Comparison of ENCODE assay signal across 18 cellular contexts in the genomic region with DNA sequence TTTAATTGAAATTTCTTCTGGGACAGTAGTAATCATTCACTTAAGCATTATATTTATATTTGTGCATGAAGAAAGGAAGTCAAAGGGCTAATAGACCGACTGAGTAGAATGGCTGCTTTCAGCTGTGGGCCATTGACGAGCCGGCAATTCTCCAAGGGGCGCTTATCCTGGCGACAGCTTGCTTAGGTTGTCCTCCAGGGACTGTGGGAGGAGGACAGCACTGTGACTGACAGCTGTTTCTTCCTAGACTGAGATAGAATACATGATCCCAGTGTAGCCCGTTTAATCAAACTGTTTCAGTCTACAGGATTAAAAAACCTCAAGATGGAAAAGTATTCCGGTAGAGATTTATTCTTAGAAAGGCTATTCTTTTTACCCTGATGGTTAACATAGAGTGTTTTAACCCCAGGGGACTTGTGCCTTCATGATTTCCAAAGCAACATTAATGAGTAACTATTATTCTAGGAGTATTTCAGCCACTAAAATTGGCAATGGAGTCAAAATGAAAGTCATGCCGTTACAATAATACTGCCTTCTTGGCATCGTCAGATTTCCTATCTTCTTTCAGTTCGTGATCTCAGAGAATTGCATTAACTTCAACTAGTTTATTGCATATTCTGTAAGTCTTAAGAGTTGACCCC.
"Had no signal": no experiment of that assay in that cellular context is flagged by ENCODE, and none has a peak within 500 bp of the region (broad histone marks: within the 10 kb centered on the region; RNA-seq: fewer than 3 reads in every experiment).

No MANE protein-coding gene starts in this region.

- H3K4me3 Mint-ChIP-seq: activated CD4-positive, alpha-beta memory T cell treated with anti-CD3 and anti-CD28 coated beads, Interleukin-2, amount 10 ng/mL, durations not matched to agents 7 days and 5 days; activated CD4-positive, alpha-beta T cell treated with anti-CD3 and anti-CD28 coated beads for 36 hours; activated naive CD4-positive, alpha-beta T cell treated with anti-CD3 and anti-CD28 coated beads for 36 hours; activated T-cell treated with anti-CD3 and anti-CD28 coated beads, Interleukin-2, amount 50 U/mL, for 24 hours; brain; stimulated activated memory B cell treated with anti-CD40 and anti-IgM and Interleukin-4, amounts not matched to agents 10 μg/mL and 1 μg/mL and 100 μg/mL, for 72 hours; T-helper 2 cell treated with Interferon-gamma antibody and Interleukin-4, amounts not matched to agents 5 μg/mL and 100 μg/mL, for 36 hours; WTC11 had no signal

- H3K36me3 Mint-ChIP-seq: brain; stimulated activated memory B cell treated with anti-CD40 and anti-IgM and Interleukin-4, amounts not matched to agents 10 μg/mL and 1 μg/mL and 100 μg/mL, for 72 hours; WTC11 had no signal

- H3K27me3 ChIP-seq: thyroid gland had no signal

- H3K9me3 ChIP-seq: heart right ventricle, left ventricle myocardium inferior, prostate gland, thyroid gland had no signal

- H3K36me3 ChIP-seq: heart right ventricle, left ventricle myocardium inferior, prostate gland, thyroid gland had no signal

- H3K4me1 ChIP-seq: heart right ventricle, left ventricle myocardium inferior, prostate gland, thyroid gland had no signal

- H3K27ac Mint-ChIP-seq: activated CD4-positive, alpha-beta memory T cell treated with anti-CD3 and anti-CD28 coated beads, Interleukin-2, amount 10 ng/mL, durations not matched to agents 7 days and 5 days; activated CD4-positive, alpha-beta T cell treated with anti-CD3 and anti-CD28 coated beads for 36 hours; activated naive CD4-positive, alpha-beta T cell treated with anti-CD3 and anti-CD28 coated beads for 36 hours; activated T-cell treated with anti-CD3 and anti-CD28 coated beads, Interleukin-2, amount 50 U/mL, for 24 hours; brain; stimulated activated memory B cell treated with anti-CD40 and anti-IgM and Interleukin-4, amounts not matched to agents 10 μg/mL and 1 μg/mL and 100 μg/mL, for 72 hours; T-helper 2 cell treated with Interferon-gamma antibody and Interleukin-4, amounts not matched to agents 5 μg/mL and 100 μg/mL, for 36 hours; WTC11 had no signal

- ATAC-seq: activated CD4-positive, alpha-beta T cell treated with anti-CD3 and anti-CD28 coated beads for 36 hours; heart right ventricle; sciatic nerve; stimulated activated memory B cell treated with anti-CD40 and anti-IgM and Interleukin-4, amounts not matched to agents 10 μg/mL and 1 μg/mL and 100 μg/mL, for 72 hours; WTC11 had no signal

- DNase-seq: activated CD4-positive, alpha-beta memory T cell treated with anti-CD3 and anti-CD28 coated beads, Interleukin-2, amount 10 ng/mL, durations not matched to agents 7 days and 5 days; activated CD4-positive, alpha-beta T cell treated with anti-CD3 and anti-CD28 coated beads for 36 hours; activated naive CD4-positive, alpha-beta T cell treated with anti-CD3 and anti-CD28 coated beads for 36 hours; activated T-cell treated with anti-CD3 and anti-CD28 coated beads, Interleukin-2, amount 50 U/mL, for 24 hours; anterior cingulate cortex; central memory CD4-positive, alpha-beta T cell; erythroblast; heart right ventricle; left ventricle myocardium inferior; stimulated activated CD4-positive, alpha-beta T cell treated with anti-CD3 and anti-CD28 coated beads, Interleukin-4, amount 100 ng/mL, for 24 hours; SW 1271; thyroid gland had no signal

- H3K4me3 ChIP-seq: heart right ventricle, left ventricle myocardium inferior, prostate gland, thyroid gland had no signal

- H3K27ac ChIP-seq: heart right ventricle, left ventricle myocardium inferior, prostate gland, thyroid gland had no signal

- H3K9me3 Mint-ChIP-seq: activated CD4-positive, alpha-beta memory T cell treated with anti-CD3 and anti-CD28 coated beads, Interleukin-2, amount 10 ng/mL, durations not matched to agents 7 days and 5 days; activated naive CD4-positive, alpha-beta T cell treated with anti-CD3 and anti-CD28 coated beads for 36 hours; activated T-cell treated with anti-CD3 and anti-CD28 coated beads, Interleukin-2, amount 50 U/mL, for 24 hours; brain; stimulated activated memory B cell treated with anti-CD40 and anti-IgM and Interleukin-4, amounts not matched to agents 10 μg/mL and 1 μg/mL and 100 μg/mL, for 72 hours; T-helper 2 cell treated with Interferon-gamma antibody and Interleukin-4, amounts not matched to agents 5 μg/mL and 100 μg/mL, for 36 hours; WTC11 had no signal

- H3K4me1 Mint-ChIP-seq: activated CD4-positive, alpha-beta memory T cell treated with anti-CD3 and anti-CD28 coated beads, Interleukin-2, amount 10 ng/mL, durations not matched to agents 7 days and 5 days; activated CD4-positive, alpha-beta T cell treated with anti-CD3 and anti-CD28 coated beads for 36 hours; stimulated activated memory B cell treated with anti-CD40 and anti-IgM and Interleukin-4, amounts not matched to agents 10 μg/mL and 1 μg/mL and 100 μg/mL, for 72 hours had no signal
